8 cellular contexts compared by ENCODE assay signal in genomic region chr18:36809590-36810381, GRCh38. TPM values are rescaled to one million over a fixed set of nuclear protein-coding genes. Genes with fewer than 3 reads are reported as not detected.
DNase-seq lines count a peak whose midpoint lies in the region; ATAC-seq, FAIRE-seq and TF ChIP-seq lines count a peak whose summit lies in the region.

No MANE protein-coding gene starts in this region.

- peaks cover 33% of the 10 kb centered on the region for H3K36me3 Mint-ChIP-seq in type B pancreatic cell

- FAIRE-seq in TTC549 (lab: Jason Lieb, UNC), result peak; percentile 73

- no peaks in the 10 kb centered on the region for H3K27me3 Mint-ChIP-seq in type B pancreatic cell

- H3K4me1 Mint-ChIP-seq in type B pancreatic cell (ENCODE audit: unreplicated experiment), result peaks cover 4% of the 10 kb centered on the region

- no peak overlapping the region for H3K4me3 Mint-ChIP-seq in type B pancreatic cell

- DNase-seq in DMS 273 (lab: John Stamatoyannopoulos, UW; ENCODE audit: unreplicated experiment) (peak; percentile 83), NCI-H2107 treated with DMSO at 0.1 percent for 48 hours (lab: John Stamatoyannopoulos, UW; ENCODE audit: unreplicated experiment) (peak; percentile 89), dermis microvascular lymphatic vessel endothelial cell (ENCODE audit: low read depth in 2 of 2) (peak; percentile 26 to 69), lung microvascular endothelial cell (ENCODE audit: low read depth in 2 of 2) (peak; percentile 62 to 73), type B pancreatic cell (ENCODE audit: extremely low spot score, unreplicated experiment) (no peak)

- peak; percentile 89 for TF ChIP-seq CTCF in type B pancreatic cell (conservative IDR thresholded peaks at IDR 0.05)

- no peak overlapping the region for H3K27ac Mint-ChIP-seq in type B pancreatic cell

- peak; percentile 99 for ATAC-seq in GM19351 (IDR thresholded peaks at IDR 0.05; ENCODE audit: unreplicated experiment)
- peak; percentile 85 for ATAC-seq in HG03196 (IDR thresholded peaks at IDR 0.05; ENCODE audit: unreplicated experiment)

- H3K9me3 Mint-ChIP-seq in type B pancreatic cell, result no peaks in the 10 kb centered on the region

RNA-seq across cellular contexts. Expression of gene TPGS2, which starts 19.0 kb away (rescaled TPM):
- total RNA-seq in dermis microvascular lymphatic vessel endothelial cell, result 204 and 214 TPM in 2 replicates
- 134 and 156 TPM in 2 replicates for total RNA-seq in lung microvascular endothelial cell
- 94.5 and 121 TPM in 2 replicates for total RNA-seq in type B pancreatic cell (ENCODE audit: low replicate concordance)

RNA-seq across cellular contexts. Expression of gene KIAA1328, which starts 19.1 kb away (rescaled TPM):
- total RNA-seq in dermis microvascular lymphatic vessel endothelial cell, result 3.0 and 3.3 TPM in 2 replicates
- 3.5 and 4.2 TPM in 2 replicates for total RNA-seq in lung microvascular endothelial cell
- total RNA-seq in type B pancreatic cell (ENCODE audit: low replicate concordance), result 6.1 and 11.6 TPM in 2 replicates
